ENCODE assay signal across 1 cellular context in the genomic region with DNA sequence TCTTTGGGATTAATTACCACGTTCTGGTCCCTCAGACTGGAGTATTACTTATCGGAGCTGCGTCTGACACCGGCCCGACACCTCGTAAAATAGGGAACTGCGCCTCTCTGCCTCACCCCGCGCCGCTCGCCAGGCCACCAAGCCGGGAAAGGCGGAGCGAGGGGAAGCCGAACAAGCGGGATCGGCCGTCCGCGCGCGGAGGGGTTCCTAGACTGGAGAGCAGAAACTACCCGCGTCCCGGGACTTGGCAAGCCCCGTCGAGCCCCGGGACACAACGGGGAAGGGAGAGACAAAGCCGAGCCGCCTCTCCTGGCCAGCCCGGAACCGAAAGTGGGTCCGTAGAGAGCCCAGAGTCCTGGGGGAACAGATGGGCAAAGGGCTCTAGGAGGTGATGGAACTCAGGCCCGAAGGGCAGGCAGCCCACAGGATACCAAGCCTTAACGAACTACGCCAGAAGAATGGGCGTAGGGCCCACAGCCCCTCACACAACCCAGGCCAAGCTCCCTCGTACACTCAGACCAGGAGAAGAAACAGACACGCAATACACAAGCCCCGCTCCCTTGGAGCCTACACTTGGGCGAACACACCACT.
TF ChIP-seq lines count a peak whose summit lies in the region.

No MANE protein-coding gene starts in this region.

TF ChIP-seq in H1, 55 proteins besides CTCF, POLR2A, EP300 and RAD21:
- TF ChIP-seq TEAD4 (IDR thresholded peaks at IDR 0.05; ENCODE audit: low read depth, low read length) (no peak), GABPA (IDR thresholded peaks at IDR 0.05; ENCODE audit: borderline replicate concordance, insufficient read depth, low read length) (no peak), CHD1 (IDR thresholded peaks at IDR 0.05; ENCODE audit: low read depth, low read length) (no peak), CBX8 (IDR thresholded peaks at IDR 0.05; ENCODE audit: borderline replicate concordance, low read depth, low read length) (0 out of 2 replicates have a peak, but pooled peaks have one; percentile 59), SP2 (IDR thresholded peaks at IDR 0.05; ENCODE audit: low read length) (no peak), SRF (IDR thresholded peaks at IDR 0.05; ENCODE audit: low read depth, low read length) (no peak), ASH2L (IDR thresholded peaks at IDR 0.05; ENCODE audit: low read length) (no peak), RFX5 (IDR thresholded peaks at IDR 0.05; ENCODE audit: borderline replicate concordance, low read depth, low read length) (no peak), SAP30 (IDR thresholded peaks at IDR 0.05; ENCODE audit: insufficient read depth, insufficient replicate concordance, low read length) (no peak), CTBP2 (IDR thresholded peaks at IDR 0.05; ENCODE audit: borderline replicate concordance, insufficient read depth, insufficient read length, low read length) (no peak), RNF2 (IDR thresholded peaks at IDR 0.05; ENCODE audit: borderline replicate concordance, low read depth, low read length, missing control alignments, poor library complexity, severe bottlenecking) (peak; percentile 96), BCL11A (IDR thresholded peaks at IDR 0.05; ENCODE audit: low read depth in 2 of 2, low read length in 2 of 2) (no peak), KDM1A (IDR thresholded peaks at IDR 0.05; ENCODE audit: borderline replicate concordance, low read length) (no peak), SIX5 (IDR thresholded peaks at IDR 0.05; ENCODE audit: low read depth, low read length) (no peak), NRF1 (IDR thresholded peaks at IDR 0.05; ENCODE audit: low read depth, low read length) (no peak)
- TF ChIP-seq, protein P1, sequence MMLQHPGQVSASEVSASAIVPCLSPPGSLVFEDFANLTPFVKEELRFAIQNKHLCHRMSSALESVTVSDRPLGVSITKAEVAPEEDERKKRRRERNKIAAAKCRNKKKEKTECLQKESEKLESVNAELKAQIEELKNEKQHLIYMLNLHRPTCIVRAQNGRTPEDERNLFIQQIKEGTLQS (IDR thresholded peaks at IDR 0.05; ENCODE audit: insufficient read depth, low read depth, low read length) = no peak
